16 cellular contexts compared by ENCODE assay signal in the genomic region with DNA sequence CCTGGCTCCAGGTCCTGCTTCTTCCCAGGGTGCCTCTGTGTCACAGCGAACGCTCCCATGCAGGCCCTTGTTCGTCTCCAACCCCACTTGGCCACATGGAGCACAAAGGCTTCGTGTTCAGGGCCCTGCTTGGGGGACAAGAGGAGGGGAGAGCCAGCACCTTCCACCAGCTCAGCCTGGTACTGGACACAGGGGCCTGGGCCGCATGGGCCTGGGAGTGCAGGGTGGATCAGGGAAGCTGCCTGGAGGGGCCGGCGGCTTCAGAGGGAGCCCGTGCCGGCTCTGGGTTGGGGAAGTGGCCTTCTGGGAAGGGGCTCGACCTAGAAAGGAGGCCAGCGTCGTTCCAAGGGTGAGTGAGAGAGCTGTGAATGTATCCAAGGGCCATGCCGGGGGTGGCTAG. TPM values are rescaled to one million over a fixed set of nuclear protein-coding genes. Genes with fewer than 3 reads are reported as not detected.
DNase-seq lines count a peak whose midpoint lies in the region; ATAC-seq and TF ChIP-seq lines count a peak whose summit lies in the region.
"Had no signal": no experiment of that assay in that cellular context is flagged by ENCODE, and none has a peak within 500 bp of the region (broad histone marks: within the 10 kb centered on the region; RNA-seq: fewer than 3 reads in every experiment).

No MANE protein-coding gene starts in this region.

- peaks cover 11% of the 10 kb centered on the region for H3K4me1 Mint-ChIP-seq in neural progenitor cell

- no peaks in the 10 kb centered on the region for H3K36me3 ChIP-seq in BLaER1 treated with 17β-estradiol and CSF1 and Interleukin-3, amounts not matched to agents 10 nM and 100 nM
- H3K36me3 ChIP-seq in Loucy (ENCODE audit: insufficient read depth, low read length) (no peaks in the 10 kb centered on the region), neural progenitor cell (no peaks in the 10 kb centered on the region)

- TF ChIP-seq CTCF in Loucy (conservative IDR thresholded peaks at IDR 0.05; ENCODE audit: low read length): no peak
- no peak for TF ChIP-seq CTCF in neural progenitor cell (IDR thresholded peaks at IDR 0.05)
- TF ChIP-seq CTCF in foreskin keratinocyte (conservative IDR thresholded peaks at IDR 0.05): no peak

- no peaks in the 10 kb centered on the region for H3K36me3 Mint-ChIP-seq in neural progenitor cell

- no peak for ATAC-seq in foreskin keratinocyte
- ATAC-seq in GM19452 (IDR thresholded peaks at IDR 0.05; ENCODE audit: unreplicated experiment): no peak
- ATAC-seq: GM23338, HCT116 had no signal

- DNase-seq in neural progenitor cell (ENCODE audit: low spot score): no peak
- no peak for DNase-seq in NCI-H1436 treated with DMSO at 0.1 percent for 48 hours (lab: John Stamatoyannopoulos, UW)
- no peak for DNase-seq in foreskin keratinocyte
- DNase-seq: Caco-2; CD4-positive, alpha-beta T cell; GDM1; H7; IMR-90 had no signal

- peaks cover 8% of the 10 kb centered on the region for H3K27me3 Mint-ChIP-seq in neural progenitor cell (ENCODE audit: insufficient read depth, low read depth)

- H3F3A ChIP-seq in Loucy (ENCODE audit: low read depth): peaks cover 9% of the 10 kb centered on the region
- no peaks in the 10 kb centered on the region for H3F3A ChIP-seq in neural progenitor cell (ENCODE audit: low read depth)

- peaks cover 77% of the 10 kb centered on the region for H3K79me2 ChIP-seq in Loucy (ENCODE audit: insufficient read depth, low read length)
- H3K79me2 ChIP-seq in neural progenitor cell (ENCODE audit: low read depth): no peaks in the 10 kb centered on the region

- no peak overlapping the region for H3K4me3 Mint-ChIP-seq in neural progenitor cell
- H3K4me3 Mint-ChIP-seq: B cell; CD4-positive, alpha-beta T cell; GM23338 had no signal

- peak overlapping the region; percentile 25 for H3K27ac Mint-ChIP-seq in neural progenitor cell
- H3K27ac Mint-ChIP-seq: B cell; CD4-positive, alpha-beta T cell; GM23338 had no signal

- H3K27ac ChIP-seq in BLaER1 treated with 17β-estradiol and CSF1 and Interleukin-3, amounts not matched to agents 10 nM and 100 nM: no peak overlapping the region
- H3K27ac ChIP-seq in neural progenitor cell: no peak overlapping the region
- H3K27ac ChIP-seq in foreskin keratinocyte: no peak overlapping the region
- H3K27ac ChIP-seq: C4-2B had no signal

- H2AFZ ChIP-seq in Loucy (ENCODE audit: low read length) (no peak overlapping the region), neural progenitor cell (replicated peaks) (no peak overlapping the region)
- H2AFZ ChIP-seq: GM23338 had no signal

- no peaks in the 10 kb centered on the region for H3K9me3 ChIP-seq in BLaER1 treated with 17β-estradiol and CSF1 and Interleukin-3, amounts not matched to agents 10 nM and 100 nM (replicated peaks in 1 of 11)
- H3K9me3 ChIP-seq in Loucy (ENCODE audit: insufficient read depth, low read depth, low read length) (no peaks in the 10 kb centered on the region), neural progenitor cell (ENCODE audit: low read depth) (no peaks in the 10 kb centered on the region)
- H3K9me3 ChIP-seq: Caco-2 had no signal

- peaks cover 45 to 90% (median 86%) of the 10 kb centered on the region in 10 experiments for H3K4me1 ChIP-seq in BLaER1 treated with 17β-estradiol and CSF1 and Interleukin-3, amounts not matched to agents 10 nM and 100 nM
- H3K4me1 ChIP-seq in Loucy (ENCODE audit: insufficient read depth, low read length, poor library complexity, severe bottlenecking) (peaks cover 92% of the 10 kb centered on the region), neural progenitor cell (peaks cover 8% of the 10 kb centered on the region), foreskin keratinocyte (no peaks in the 10 kb centered on the region)

- no peaks in the 10 kb centered on the region for H3K9me3 Mint-ChIP-seq in neural progenitor cell
- H3K9me3 Mint-ChIP-seq: CD4-positive, alpha-beta T cell; GM23338 had no signal

- no peak overlapping the region for H3K9ac ChIP-seq in BLaER1 treated with 17β-estradiol and CSF1 and Interleukin-3, amounts not matched to agents 10 nM and 100 nM
- peak overlapping the region; percentile 92 for H3K9ac ChIP-seq in Loucy (ENCODE audit: low read depth, low read length, poor library complexity, severe bottlenecking)
- no peak overlapping the region for H3K9ac ChIP-seq in neural progenitor cell

- H3K27me3 ChIP-seq in BLaER1 treated with 17β-estradiol and CSF1 and Interleukin-3, amounts not matched to agents 10 nM and 100 nM: peaks cover 0 to 24% (median 0%) of the 10 kb centered on the region in 11 experiments; a peak in 4 of 22 replicates
- H3K27me3 ChIP-seq in Loucy (ENCODE audit: insufficient read depth, low read length, poor library complexity, severe bottlenecking) (no peaks in the 10 kb centered on the region), neural progenitor cell (no peaks in the 10 kb centered on the region), foreskin keratinocyte (peaks cover 36% of the 10 kb centered on the region)

- no peak overlapping the region for H3K4me3 ChIP-seq in BLaER1 treated with 17β-estradiol and CSF1 and Interleukin-3, amounts not matched to agents 10 nM and 100 nM
- peak overlapping the region; percentile 64 for H3K4me3 ChIP-seq in Loucy (ENCODE audit: low read length, poor library complexity, severe bottlenecking)
- H3K4me3 ChIP-seq in neural progenitor cell: no peak overlapping the region
- H3K4me3 ChIP-seq: GM23338 had no signal

- H4K20me1 ChIP-seq in BLaER1 treated with 17β-estradiol and CSF1 and Interleukin-3, amounts not matched to agents 10 nM and 100 nM: peaks cover 0 to 6% (median 0%) of the 10 kb centered on the region in 11 experiments; a peak in 2 of 22 replicates
- H4K20me1 ChIP-seq in Loucy (ENCODE audit: insufficient read depth, low read length, poor library complexity, severe bottlenecking) (no peaks in the 10 kb centered on the region), neural progenitor cell (ENCODE audit: low read depth) (no peaks in the 10 kb centered on the region)

- no peaks in the 10 kb centered on the region for H3K9me2 ChIP-seq in Loucy (replicated peaks; ENCODE audit: low read depth, low read length)

- H3K4me2 ChIP-seq in BLaER1 treated with 17β-estradiol and CSF1 and Interleukin-3, amounts not matched to agents 10 nM and 100 nM: peak overlapping the region in 8 of 11 experiments; percentile 80 to 99 (median 95); a peak in 14 of 22 replicates
- H3K4me2 ChIP-seq in Loucy (ENCODE audit: low read depth, low read length, poor library complexity, severe bottlenecking) (peak overlapping the region; percentile 76), neural progenitor cell (no peak overlapping the region)
- H3K4me2 ChIP-seq: GM23338 had no signal

RNA-seq across cellular contexts. Expression of a gene that starts 53.0 kb away (rescaled TPM):
- 0.09 TPM in 1 of 2 replicates, not detected in the other for total RNA-seq in neural progenitor cell (ENCODE audit: low replicate concordance)
- total RNA-seq in foreskin keratinocyte: not detected in 2 replicates
- polyA plus RNA-seq in foreskin keratinocyte: not detected in 2 replicates
- total RNA-seq: A172, GM23338, IMR-90 had no signal
- polyA plus RNA-seq: GM23338 had no signal
